8 cellular contexts compared by ENCODE assay signal in the genomic region with DNA sequence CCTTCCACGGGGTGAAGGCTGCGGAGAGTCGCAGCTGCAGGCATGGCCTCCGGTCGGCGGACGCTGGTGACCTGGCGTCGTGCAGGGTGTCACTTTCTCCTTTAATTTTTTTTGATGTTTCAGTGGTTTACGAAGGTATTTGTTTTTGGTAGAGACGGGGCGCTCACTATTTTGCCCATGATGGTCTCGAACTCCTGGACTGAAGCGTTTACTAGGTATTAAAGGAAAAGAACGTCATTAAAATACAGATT. TPM values are rescaled to one million over a fixed set of nuclear protein-coding genes. Genes with fewer than 3 reads are reported as not detected.
DNase-seq lines count a peak whose midpoint lies in the region; ATAC-seq and TF ChIP-seq lines count a peak whose summit lies in the region.

No MANE protein-coding gene starts in this region.

- peaks cover 0 to 6% (median 0%) of the 10 kb centered on the region in 3 donors for H3K9me3 ChIP-seq in skeletal muscle tissue (ENCODE audit: control insufficient read depth in 3 of 3, low read length in 3 of 3)

- H3K36me3 ChIP-seq in skeletal muscle tissue (ENCODE audit: control insufficient read depth in 3 of 3, insufficient read depth in 3 of 3, low read length in 3 of 3): no peaks in the 10 kb centered on the region

- H3K4me1 ChIP-seq in skeletal muscle tissue (ENCODE audit: control insufficient read depth in 3 of 3, insufficient read depth in 3 of 3, low read length in 3 of 3): peaks cover 16 to 27% (median 26%) of the 10 kb centered on the region in 3 donors

- H3K27me3 ChIP-seq in skeletal muscle tissue (ENCODE audit: control insufficient read depth in 3 of 3, insufficient read depth in 3 of 3, low read length in 3 of 3): peaks cover 0 to 26% (median 20%) of the 10 kb centered on the region in 3 donors

- DNase-seq in HFF-Myc (ENCODE audit: extremely low read depth, low read depth): no peak
- DNase-seq in UCSD-AML1 (lab: John Stamatoyannopoulos, UW; ENCODE audit: unreplicated experiment): peak; percentile 53
- DNase-seq in fibroblast of mammary gland (ENCODE audit: low read depth): no peak
- no peak for DNase-seq in AG08395 (ENCODE audit: low spot score)
- DNase-seq in NCI-H1092 treated with DMSO at 0.1 percent for 48 hours (lab: John Stamatoyannopoulos, UW): no peak

- H3K4me3 ChIP-seq in HFF-Myc (replicated peaks; ENCODE audit: low read depth, low read length) (peak overlapping the region; percentile 45), fibroblast of mammary gland (ENCODE audit: control insufficient read depth, low read depth, low read length) (peak overlapping the region; percentile 51), skeletal muscle tissue (ENCODE audit: low read length in 3 of 3) (peak overlapping the region in 2 of 3 donors; percentile 68 to 69)

- no peak for ATAC-seq in HG02840 (IDR thresholded peaks at IDR 0.05; ENCODE audit: low FRiP score, unreplicated experiment)
- ATAC-seq in GM19467 (IDR thresholded peaks at IDR 0.05; ENCODE audit: unreplicated experiment): no peak

- H3K27ac ChIP-seq in skeletal muscle tissue (ENCODE audit: low read depth, low read length): no peak overlapping the region

- TF ChIP-seq CTCF in HFF-Myc (IDR thresholded peaks at IDR 0.05; ENCODE audit: low read depth, low read length, missing control alignments) (no peak), fibroblast of mammary gland (conservative IDR thresholded peaks at IDR 0.05; ENCODE audit: control insufficient read depth, insufficient read depth, low read depth, low read length) (no peak)

- no peak overlapping the region for H3K9ac ChIP-seq in skeletal muscle tissue (ENCODE audit: low read depth in 1 of 3, low read length in 3 of 3)

RNA-seq across cellular contexts. Expression of a gene that starts 17.1 kb away (rescaled TPM):
- total RNA-seq in skeletal muscle tissue: 4.2 TPM

RNA-seq across cellular contexts. Expression of a gene that starts 36.1 kb away (rescaled TPM):
- not detected for total RNA-seq in skeletal muscle tissue

RNA-seq across cellular contexts. Expression of a gene that starts 39.6 kb away (rescaled TPM):
- 7.3 TPM for total RNA-seq in skeletal muscle tissue

RNA-seq across cellular contexts. Expression of a gene that starts 52.9 kb away (rescaled TPM):
- total RNA-seq in skeletal muscle tissue: not detected
